ENCODE assay signal across 18 cellular contexts in genomic region chr10:58393317-58393716, GRCh38. TPM values are rescaled to one million over a fixed set of nuclear protein-coding genes. Genes with fewer than 3 reads are reported as not detected.
DNase-seq lines count a peak whose midpoint lies in the region; ATAC-seq, FAIRE-seq and TF ChIP-seq lines count a peak whose summit lies in the region.
"Had no signal": no experiment of that assay in that cellular context is flagged by ENCODE, and none has a peak within 500 bp of the region (broad histone marks: within the 10 kb centered on the region; RNA-seq: fewer than 3 reads in every experiment).

No MANE protein-coding gene starts in this region.

- H3K4me3 Mint-ChIP-seq in endothelial cell (ENCODE audit: unreplicated experiment): no peak overlapping the region
- H3K4me3 Mint-ChIP-seq in CD8-positive, alpha-beta memory T cell: no peak overlapping the region
- H3K4me3 Mint-ChIP-seq: activated naive CD8-positive, alpha-beta T cell treated with anti-CD3 and anti-CD28 coated beads for 36 hours; stimulated activated effector memory CD8-positive, alpha-beta T cell treated with anti-CD3 and anti-CD28 coated beads, Interleukin-12 subunit alpha, Interleukin-12 subunit beta, amount 100 ng/mL, for 72 hours had no signal

- no peaks in the 10 kb centered on the region for H3K9me2 ChIP-seq in HCT116 (ENCODE audit: insufficient read depth)

- TF ChIP-seq POLR2A in A549 (IDR thresholded peaks at IDR 0.05; ENCODE audit: low read length): no peak
- no peak for TF ChIP-seq POLR2A in HCT116 (IDR thresholded peaks at IDR 0.05; ENCODE audit: borderline replicate concordance, extremely low read depth, insufficient read depth, insufficient read length)
- no peak for TF ChIP-seq POLR2A in adrenal gland (IDR thresholded peaks at IDR 0.05)
- no peak for TF ChIP-seq POLR2A in GM12891 (IDR thresholded peaks at IDR 0.05; ENCODE audit: low read depth, low read length)

- H3K4me2 ChIP-seq in A549 (no peak overlapping the region), HCT116 (ENCODE audit: low read length) (no peak overlapping the region)

- 0 out of 3 replicates have a peak, but pooled peaks have one; percentile 19 for TF ChIP-seq CTCF in A549 (IDR thresholded peaks at IDR 0.05)
- no peak for TF ChIP-seq CTCF in HCT116 (IDR thresholded peaks at IDR 0.05 in 2 of 3, conservative IDR thresholded peaks at IDR 0.05 in 1 of 3; ENCODE audit: borderline replicate concordance in 1 of 3, insufficient read depth in 1 of 3, low read depth in 2 of 3, low read length in 2 of 3)
- TF ChIP-seq CTCF in adrenal gland (IDR thresholded peaks at IDR 0.05): peak in 4 of 6 experiments; percentile 16 to 38 (median 16)
- no peak for TF ChIP-seq CTCF in endothelial cell (IDR thresholded peaks at IDR 0.05; ENCODE audit: unreplicated experiment)

- WGBS in A549 (ENCODE audit: missing lambda C conversion rate): 91% methylated on average over 2 of the region's 2 CpGs
- 79 to 88% (median 83%) methylated on average over 2 of the region's 2 CpGs for WGBS in adrenal gland, 4 donors

- no peak overlapping the region for H3K27ac ChIP-seq in A549
- H3K27ac ChIP-seq in HCT116 (ENCODE audit: low read depth, low read length): no peak overlapping the region
- no peak overlapping the region for H3K27ac ChIP-seq in adrenal gland
- H3K27ac ChIP-seq in CD8-positive, alpha-beta memory T cell (ENCODE audit: low read depth, low read length): no peak overlapping the region
- H3K27ac ChIP-seq: pancreas, tibial nerve had no signal

- RAD21 ChIA-PET in HCT116 (lab: Charles Lee; ENCODE audit: low non-redundant PET in 1 of 2, low total read pairs in 2 of 2, uncharacterized antibody in 2 of 2, unreplicated experiment in 2 of 2): no interaction called here

- no peaks in the 10 kb centered on the region for H3K27me3 Mint-ChIP-seq in endothelial cell (ENCODE audit: unreplicated experiment)
- H3K27me3 Mint-ChIP-seq in CD8-positive, alpha-beta memory T cell: no peaks in the 10 kb centered on the region
- H3K27me3 Mint-ChIP-seq: activated naive CD8-positive, alpha-beta T cell treated with anti-CD3 and anti-CD28 coated beads for 36 hours had no signal

- H3K79me2 ChIP-seq in HCT116 (ENCODE audit: insufficient read depth, low read length): peaks cover 47% of the 10 kb centered on the region

- no peaks in the 10 kb centered on the region for H3K4me1 Mint-ChIP-seq in endothelial cell (ENCODE audit: unreplicated experiment)
- peaks cover 26 to 37% (median 32%) of the 10 kb centered on the region in 3 donors for H3K4me1 Mint-ChIP-seq in CD8-positive, alpha-beta memory T cell

- TF ChIP-seq RAD21 in A549 (conservative IDR thresholded peaks at IDR 0.05 in 1 of 2, IDR thresholded peaks at IDR 0.05 in 1 of 2): peak; percentile 18 to 23; a peak in 2 of 5 replicates
- peak; percentile 25; the same call in 1 of the 2 replicates for TF ChIP-seq RAD21 in HCT116 (IDR thresholded peaks at IDR 0.05; ENCODE audit: low read depth)

- DNase-seq in A549 (ENCODE audit: low read depth in 1 of 2, low spot score in 1 of 2) (no peak), HCT116 (ENCODE audit: low read depth, low spot score) (no peak), adrenal gland (no peak), foreskin melanocyte (peak; percentile 48), endothelial cell (ENCODE audit: low spot score) (no peak), GM12891 (ENCODE audit: insufficient read length, low spot score) (no peak)
- no peak for DNase-seq in CD8-positive, alpha-beta memory T cell
- DNase-seq: activated CD4-positive, alpha-beta T cell treated with anti-CD3 and anti-CD28 coated beads, Interleukin-2, amount 50 U/mL, for 1 hour; activated naive CD8-positive, alpha-beta T cell treated with anti-CD3 and anti-CD28 coated beads for 36 hours; activated T-cell treated with anti-CD3 and anti-CD28 coated beads, Interleukin-2, amount 50 U/mL, for 1 hour; NCI-H1417 treated with DMSO at 0.1 percent for 48 hours; NCI-H226; pancreas had no signal

- no peak overlapping the region for H2AFZ ChIP-seq in HCT116 (ENCODE audit: low read depth, low read length, poor library complexity, severe bottlenecking)

- no peaks in the 10 kb centered on the region for H3K27me3 ChIP-seq in HCT116 (ENCODE audit: insufficient read depth, low read length)
- H3K27me3 ChIP-seq in adrenal gland: no peaks in the 10 kb centered on the region
- no peaks in the 10 kb centered on the region for H3K27me3 ChIP-seq in CD8-positive, alpha-beta memory T cell (ENCODE audit: insufficient read depth, low read length, poor library complexity, severe bottlenecking)
- H3K27me3 ChIP-seq: pancreas, tibial nerve had no signal

- intact Hi-C loops in HCT116 (cut with micrococcal nuclease): loop anchor here (5.0 kb wide), 1 partner anchor 216 kb away; no protein-coding TSS in a partner anchor
- intact Hi-C loops in adrenal gland (cut with DNase I): loop anchor here in 1 of 2 donors (10.0 kb wide), 1 partner anchor 219 kb away; no protein-coding TSS in a partner anchor

- FAIRE-seq in A549 (lab: Jason Lieb, UNC) (no peak), GM12891 (lab: Jason Lieb, UNC) (no peak)
- FAIRE-seq: endometrium, G401.6, pancreas had no signal

- H3K9me3 Mint-ChIP-seq in endothelial cell (ENCODE audit: unreplicated experiment): no peaks in the 10 kb centered on the region
- no peaks in the 10 kb centered on the region for H3K9me3 Mint-ChIP-seq in CD8-positive, alpha-beta memory T cell
- H3K9me3 Mint-ChIP-seq: activated naive CD8-positive, alpha-beta T cell treated with anti-CD3 and anti-CD28 coated beads for 36 hours; stimulated activated effector memory CD8-positive, alpha-beta T cell treated with anti-CD3 and anti-CD28 coated beads, Interleukin-12 subunit alpha, Interleukin-12 subunit beta, amount 100 ng/mL, for 72 hours had no signal

- no TSS peak for BruUV-seq in HCT116 (replicated peaks; lab: Mats Ljungman, UMichigan)

- H3K36me3 ChIP-seq in HCT116 (ENCODE audit: control insufficient read depth in 1 of 2, insufficient read depth in 2 of 2, low read length in 2 of 2) (peaks cover 48 to 72% of the 10 kb centered on the region in 2 experiments), adrenal gland (replicated peaks in 1 of 2) (peaks cover 0 to 72% of the 10 kb centered on the region in 2 donors)
- peaks cover 60% of the 10 kb centered on the region for H3K36me3 ChIP-seq in CD8-positive, alpha-beta memory T cell (ENCODE audit: insufficient read depth, low read length)

- TF ChIP-seq EP300 in A549 (IDR thresholded peaks at IDR 0.05): no peak

- ATAC-seq in A549: no peak; a peak in 1 of 6 replicates
- ATAC-seq in HCT116: no peak
- no peak for ATAC-seq in GM21447 (IDR thresholded peaks at IDR 0.05; ENCODE audit: unreplicated experiment)
- ATAC-seq: pancreas; stimulated activated effector memory CD8-positive, alpha-beta T cell treated with anti-CD3 and anti-CD28 coated beads, Interleukin-12 subunit alpha, Interleukin-12 subunit beta, amount 100 ng/mL, for 72 hours had no signal

- H3K27ac Mint-ChIP-seq in endothelial cell (ENCODE audit: unreplicated experiment): no peak overlapping the region
- H3K27ac Mint-ChIP-seq in CD8-positive, alpha-beta memory T cell: no peak overlapping the region
- H3K27ac Mint-ChIP-seq: activated naive CD8-positive, alpha-beta T cell treated with anti-CD3 and anti-CD28 coated beads for 36 hours had no signal

- H3K9me3 ChIP-seq in A549 (no peaks in the 10 kb centered on the region), HCT116 (ENCODE audit: control insufficient read depth in 1 of 2, insufficient read depth in 1 of 2, low read depth in 1 of 2, low read length in 2 of 2) (no peaks in the 10 kb centered on the region), adrenal gland (replicated peaks in 1 of 3) (no peaks in the 10 kb centered on the region)
- H3K9me3 ChIP-seq in CD8-positive, alpha-beta memory T cell (ENCODE audit: low read length): no peaks in the 10 kb centered on the region
- H3K9me3 ChIP-seq: tibial nerve had no signal

- H3K4me1 ChIP-seq in A549 (no peaks in the 10 kb centered on the region), HCT116 (ENCODE audit: control insufficient read depth in 1 of 2, insufficient read depth in 2 of 2, low read length in 2 of 2) (no peaks in the 10 kb centered on the region), adrenal gland (replicated peaks in 1 of 2) (peaks cover 0 to 4% of the 10 kb centered on the region in 2 donors)
- H3K4me1 ChIP-seq in CD8-positive, alpha-beta memory T cell (ENCODE audit: insufficient read depth, low read length): peaks cover 4% of the 10 kb centered on the region
- H3K4me1 ChIP-seq: pancreas had no signal

- H3K36me3 Mint-ChIP-seq in endothelial cell (ENCODE audit: low read depth, unreplicated experiment): peaks cover 9% of the 10 kb centered on the region
- peaks cover 14 to 87% (median 31%) of the 10 kb centered on the region in 3 donors for H3K36me3 Mint-ChIP-seq in CD8-positive, alpha-beta memory T cell

- no peak overlapping the region for H3K9ac ChIP-seq in HCT116 (ENCODE audit: low read length)

- CTCF ChIA-PET in A549 (lab: Yijun Ruan, JAX): interaction anchor here (1.1 to 2.8 kb wide), 4 partner anchors 9 to 215 kb away, joined by 3 to 14 read pairs (median 4); no protein-coding TSS in a partner anchor
- CTCF ChIA-PET in HCT116 (lab: Charles Lee): interaction anchor here (0.9 to 1.2 kb wide), 2 partner anchors 93 to 216 kb away, joined by 3 to 4 read pairs; no protein-coding TSS in a partner anchor
- CTCF ChIA-PET in CD8-positive, alpha-beta memory T cell (lab: Charles Lee): interaction anchor here (1.9 kb wide), 1 partner anchor 8 kb away, joined by 5 read pairs; the partner anchor contains the start of gene TFAM

- no peak overlapping the region for H3K4me3 ChIP-seq in A549
- H3K4me3 ChIP-seq in HCT116 (replicated peaks in 1 of 2; ENCODE audit: low read depth in 1 of 2, low read length in 2 of 2): no peak overlapping the region
- H3K4me3 ChIP-seq in adrenal gland: no peak overlapping the region
- no peak overlapping the region for H3K4me3 ChIP-seq in CD8-positive, alpha-beta memory T cell (ENCODE audit: low read length)
- H3K4me3 ChIP-seq: pancreas, tibial nerve had no signal

- POLR2A ChIA-PET in A549 (lab: Yijun Ruan, JAX): interaction anchor here (0.7 to 1.0 kb wide), 2 partner anchors 58 to 239 kb away, joined by 3 read pairs; no protein-coding TSS in a partner anchor
- POLR2A ChIA-PET in HCT116 (lab: Charles Lee): no interaction called here
- POLR2A ChIA-PET in CD8-positive, alpha-beta memory T cell (lab: Charles Lee): no interaction called here

- peaks cover 9% of the 10 kb centered on the region; the same call in 1 of the 2 replicates for H4K20me1 ChIP-seq in HCT116 (ENCODE audit: insufficient read depth)

RNA-seq across cellular contexts. Expression of gene TFAM, which starts 8.1 kb away (rescaled TPM):
- polyA plus RNA-seq in A549 (2011; rRNA removed) (37.1 and 61.2 TPM in 2 replicates), A549 (2017; fragmentation: RNase III; extraction: RNeasy Plus Mini Kit Qiagen cat#74134 plus additional on column Dnase treatment) (66.9 to 74.4 TPM (median 72.1 TPM) in 3 replicates), adrenal gland (10 to 100 TPM in 1 of 3 donors, 1 to 10 TPM in 2; 4.3 to 35.0 (median 5.8) TPM)
- 27.0 and 32.8 TPM in 2 replicates for polyA plus RNA-seq in A549 (2012; cell fraction: cytosol; rRNA removed)
- 13.0 and 19.6 TPM in 2 replicates for polyA plus RNA-seq in A549 (2012; cell fraction: nucleus; rRNA removed)
- polyA minus RNA-seq in A549 (2011; rRNA and poly(A)+ RNA removed): 16.0 and 26.3 TPM in 2 replicates
- total RNA-seq in HCT116 (2021; ENCODE audit: unreplicated experiment) (57.6 TPM), adrenal gland (10 to 100 TPM; 16.2 to 52.6 (median 34.2) TPM), endothelial cell (ENCODE audit: unreplicated experiment) (39.4 TPM)
- 13.2 and 16.6 TPM in 2 replicates for polyA plus RNA-seq in HCT116 (2012)
- polyA plus RNA-seq in GM12891 (2012; ENCODE audit: low read depth, missing spikeins): 59.9 TPM
- 100 to 1,000 TPM; 124 to 136 TPM for total RNA-seq in CD8-positive, alpha-beta memory T cell
- polyA plus RNA-seq in CD8-positive, alpha-beta memory T cell: 50.6 TPM

RNA-seq across cellular contexts. Expression of gene UBE2D1, which starts 58.5 kb away (rescaled TPM):
- 35.1 and 40.5 TPM in 2 replicates for polyA plus RNA-seq in A549 (2011; rRNA removed)
- polyA plus RNA-seq in A549 (2012; cell fraction: cytosol; rRNA removed): 9.2 and 10.8 TPM in 2 replicates
- polyA plus RNA-seq in A549 (2012; cell fraction: nucleus; rRNA removed): 5.5 and 6.3 TPM in 2 replicates
- 16.7 to 18.1 TPM (median 17.9 TPM) in 3 replicates for polyA plus RNA-seq in A549 (2017; fragmentation: RNase III; extraction: RNeasy Plus Mini Kit Qiagen cat#74134 plus additional on column Dnase treatment)
- polyA minus RNA-seq in A549 (2011; rRNA and poly(A)+ RNA removed): 6.1 and 6.3 TPM in 2 replicates
- total RNA-seq in HCT116 (2021; ENCODE audit: unreplicated experiment): 15.5 TPM
- 3.6 and 4.4 TPM in 2 replicates for polyA plus RNA-seq in HCT116 (2012)
- 10 to 100 TPM; 11.5 to 33.8 (median 21.1) TPM for total RNA-seq in adrenal gland
- 10 to 100 TPM in 2 of 3 donors, 1 to 10 TPM in 1; 9.2 to 25.2 (median 16.5) TPM for polyA plus RNA-seq in adrenal gland
- total RNA-seq in endothelial cell (ENCODE audit: unreplicated experiment): 22.2 TPM
- 5.4 TPM for polyA plus RNA-seq in GM12891 (2012; ENCODE audit: low read depth, missing spikeins)
- total RNA-seq in CD8-positive, alpha-beta memory T cell: 10 to 100 TPM; 16.5 to 16.6 TPM
- polyA plus RNA-seq in CD8-positive, alpha-beta memory T cell: 18.3 TPM

Comparison
In these comparisons a context has a peak if more than half of its experiments do, and no peak if none do; other contexts are left out.
1. CTCF ChIP-seq: peak in A549 (single experiment) and adrenal gland (4 of 6); none in HCT116 (0 of 3) and endothelial cell (single experiment).
2. Of the 6 proteins assayed by ChIP-seq in both A549 and HCT116: peak only in A549: CTCF; only in HCT116: none; in both: RAD21; in neither: 4.